8 cellular contexts compared by ENCODE assay signal in the genomic region with DNA sequence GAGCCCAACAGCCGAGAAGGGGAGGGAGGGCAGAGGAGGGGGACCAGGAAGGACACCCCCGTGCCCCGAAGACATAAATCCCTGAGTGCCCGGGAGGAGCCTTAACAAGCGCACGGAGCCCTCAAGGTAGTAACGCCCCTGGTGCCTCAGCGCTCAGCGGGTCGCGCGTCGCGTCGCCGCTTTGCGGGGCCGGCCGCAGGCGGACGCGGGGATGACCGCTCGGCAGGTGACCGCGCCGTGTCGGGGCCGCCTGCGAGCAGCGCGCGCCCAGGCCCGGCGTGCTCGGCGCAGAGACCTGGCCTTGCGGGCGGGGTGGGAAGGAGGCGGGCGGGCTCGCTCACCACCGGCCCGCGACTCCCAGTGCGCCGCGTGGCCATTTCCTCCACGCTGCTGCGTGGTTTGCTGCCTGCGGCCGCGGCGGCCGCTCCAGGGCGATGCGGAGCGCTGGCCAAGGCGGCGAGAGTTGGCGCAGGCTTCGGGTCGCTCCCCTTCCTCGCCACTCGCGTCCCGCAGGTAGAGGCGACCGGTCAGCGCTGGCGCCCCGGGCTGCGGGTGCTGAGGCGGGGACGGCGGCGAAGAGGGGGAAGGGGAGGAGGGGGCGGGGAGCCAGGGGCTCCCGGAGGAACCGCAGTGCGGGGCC. TPM values are rescaled to one million over a fixed set of nuclear protein-coding genes. Genes with fewer than 3 reads are reported as not detected.
A peak's percentile ranks its signal among the peaks of the same experiment; 100 is the strongest.
DNase-seq lines count a peak whose midpoint lies in the region; ATAC-seq and TF ChIP-seq lines count a peak whose summit lies in the region.

No MANE protein-coding gene starts in this region.

- H3K36me3 ChIP-seq in GM23248 (ENCODE audit: low read depth) = no peaks in the 10 kb centered on the region
- no peaks in the 10 kb centered on the region for H3K36me3 ChIP-seq in MM.1S (replicated peaks; ENCODE audit: insufficient read depth, low read length)
- H3K36me3 ChIP-seq in lung (ENCODE audit: control insufficient read depth in 2 of 2, insufficient read depth in 2 of 2, low read length in 2 of 2) = no peaks in the 10 kb centered on the region
- no peaks in the 10 kb centered on the region for H3K36me3 ChIP-seq in tibial nerve

- peaks cover 33% of the 10 kb centered on the region for H3K4me1 Mint-ChIP-seq in dendritic cell treated with granulocyte-macrophage colony-stimulating factor and Interleukin-4, amounts not matched to agents 40 ng/mL and 50 ng/mL, for 4 days (ENCODE audit: low read depth)

- no peak overlapping the region for H3K9ac ChIP-seq in GM23248
- H3K9ac ChIP-seq in MM.1S (ENCODE audit: low read length) = peak overlapping the region; percentile 84

- peak overlapping the region; percentile 12 for H3K4me2 ChIP-seq in GM23248 (ENCODE audit: unreplicated experiment)
- H3K4me2 ChIP-seq in MM.1S (ENCODE audit: low read depth, low read length) = peak overlapping the region; percentile 96

- H3K79me2 ChIP-seq in GM23248 (ENCODE audit: insufficient read depth) (no peaks in the 10 kb centered on the region), MM.1S (ENCODE audit: low read length) (peaks cover 24% of the 10 kb centered on the region)

- no peak overlapping the region for H3K27ac ChIP-seq in GM23248
- peak overlapping the region; percentile 81; the same call in 1 of the 2 replicates for H3K27ac ChIP-seq in MM.1S (ENCODE audit: low read length)
- H3K27ac ChIP-seq in lung (ENCODE audit: low read depth in 1 of 2, low read length in 1 of 2) = peak overlapping the region; percentile 79 to 83
- peak overlapping the region in 3 of 4 donors; percentile 47 to 86 (median 78) for H3K27ac ChIP-seq in tibial nerve

- H2AFZ ChIP-seq in GM23248 = peak overlapping the region; percentile 60
- peak overlapping the region; percentile 91 for H2AFZ ChIP-seq in MM.1S (ENCODE audit: low read length)

- intact Hi-C loops in dendritic cell treated with granulocyte-macrophage colony-stimulating factor and Interleukin-4, amounts not matched to agents 40 ng/mL and 50 ng/mL, for 4 days (cut with micrococcal nuclease) = loop anchor here (2.0 to 10.0 kb wide), 5 partner anchors 27 to 167 kb away; no protein-coding TSS in a partner anchor

- DNase-seq in GM23248 (peak; percentile 11), MM.1S (peak; percentile 44), lung (ENCODE audit: low spot score) (peak; percentile 28), tibial nerve (ENCODE audit: low spot score in 2 of 2) (no peak), NOMO-1 treated with DMSO at 0.1 percent for 48 hours (lab: John Stamatoyannopoulos, UW; ENCODE audit: unreplicated experiment) (no peak), HK-2 (ENCODE audit: unreplicated experiment) (no peak)

- H3K4me3 ChIP-seq in GM23248 = peak overlapping the region; percentile 53
- H3K4me3 ChIP-seq in MM.1S (ENCODE audit: low read length) = peak overlapping the region; percentile 77
- peak overlapping the region; percentile 58 for H3K4me3 ChIP-seq in lung
- H3K4me3 ChIP-seq in tibial nerve = peak overlapping the region; percentile 37 to 76 (median 63)

- TF ChIP-seq CTCF in MM.1S (IDR thresholded peaks at IDR 0.05; ENCODE audit: low read length) = no peak
- TF ChIP-seq CTCF in lung (IDR thresholded peaks at IDR 0.05; ENCODE audit: control extremely low read depth, extremely low read depth) = no peak
- no peak for TF ChIP-seq CTCF in tibial nerve (IDR thresholded peaks at IDR 0.05)

- peaks cover 33% of the 10 kb centered on the region for H3K27me3 ChIP-seq in GM23248 (replicated peaks; ENCODE audit: insufficient read depth)
- no peaks in the 10 kb centered on the region for H3K27me3 ChIP-seq in MM.1S (replicated peaks; ENCODE audit: insufficient read depth, low read length)
- H3K27me3 ChIP-seq in lung (ENCODE audit: control insufficient read depth, insufficient read depth) = no peaks in the 10 kb centered on the region
- peaks cover 0 to 6% of the 10 kb centered on the region in 2 donors for H3K27me3 ChIP-seq in tibial nerve

- H4K20me1 ChIP-seq in GM23248 (ENCODE audit: insufficient read depth) (no peaks in the 10 kb centered on the region), MM.1S (ENCODE audit: insufficient read depth, low read length) (no peaks in the 10 kb centered on the region)

- in situ Hi-C loops in GM23248 (cut with MboI) = no loop called here

- peak overlapping the region; percentile 87 for H3K4me3 Mint-ChIP-seq in dendritic cell treated with granulocyte-macrophage colony-stimulating factor and Interleukin-4, amounts not matched to agents 40 ng/mL and 50 ng/mL, for 4 days

- WGBS in GM23248 (ENCODE audit: low coverage in 1 of 2, low lambda C conversion rate in 2 of 2, missing lambda C conversion rate in 2 of 2), 2 experiments = 2 to 4% methylated on average over 46 to 69 of the region's 81 CpGs
- 1% methylated on average over 44 to 81 of the region's 81 CpGs for WGBS in lung, 2 donors
- 0 to 1% methylated on average over 14 to 66 of the region's 81 CpGs for WGBS in tibial nerve, 2 donors

- H3K9me2 ChIP-seq in GM23248 (ENCODE audit: insufficient read depth) = no peaks in the 10 kb centered on the region
- H3K9me2 ChIP-seq in MM.1S (replicated peaks; ENCODE audit: insufficient read depth, low read length) = no peaks in the 10 kb centered on the region

- H3K9me3 ChIP-seq in GM23248 (ENCODE audit: low read depth) = no peaks in the 10 kb centered on the region
- no peaks in the 10 kb centered on the region for H3K9me3 ChIP-seq in MM.1S (replicated peaks; ENCODE audit: insufficient read depth, low read length)
- H3K9me3 ChIP-seq in lung (ENCODE audit: control insufficient read depth in 2 of 2, insufficient read depth in 1 of 2, low read length in 1 of 2) = peaks cover 0 to 2% of the 10 kb centered on the region in 2 donors
- H3K9me3 ChIP-seq in tibial nerve = no peaks in the 10 kb centered on the region

- no peaks in the 10 kb centered on the region for H3K9me3 Mint-ChIP-seq in dendritic cell treated with granulocyte-macrophage colony-stimulating factor and Interleukin-4, amounts not matched to agents 40 ng/mL and 50 ng/mL, for 4 days

- TF ChIP-seq EP300 in tibial nerve (IDR thresholded peaks at IDR 0.05) = no peak

- H3K27me3 Mint-ChIP-seq in dendritic cell treated with granulocyte-macrophage colony-stimulating factor and Interleukin-4, amounts not matched to agents 40 ng/mL and 50 ng/mL, for 4 days = peaks cover 10% of the 10 kb centered on the region

- peaks cover 6% of the 10 kb centered on the region for H3K36me3 Mint-ChIP-seq in dendritic cell treated with granulocyte-macrophage colony-stimulating factor and Interleukin-4, amounts not matched to agents 40 ng/mL and 50 ng/mL, for 4 days (ENCODE audit: low read depth)

- peak; percentile 21 for ATAC-seq in GM18505 (IDR thresholded peaks at IDR 0.05; ENCODE audit: unreplicated experiment)
- peak; percentile 64 for ATAC-seq in lung (ENCODE audit: insufficient read depth, low FRiP score)

- H3F3A ChIP-seq in GM23248 (ENCODE audit: insufficient read depth) = no peaks in the 10 kb centered on the region
- H3F3A ChIP-seq in MM.1S (ENCODE audit: insufficient read depth, low read length) = peaks cover 25% of the 10 kb centered on the region

- peak overlapping the region; percentile 92 for H3K27ac Mint-ChIP-seq in dendritic cell treated with granulocyte-macrophage colony-stimulating factor and Interleukin-4, amounts not matched to agents 40 ng/mL and 50 ng/mL, for 4 days

- TF ChIP-seq POLR2A in GM18505 (IDR thresholded peaks at IDR 0.05; ENCODE audit: borderline replicate concordance, extremely low read depth, insufficient read depth, insufficient read length) (no peak), tibial nerve (IDR thresholded peaks at IDR 0.05) (no peak)

- no peaks in the 10 kb centered on the region for H3K4me1 ChIP-seq in GM23248 (ENCODE audit: insufficient read depth)
- no peaks in the 10 kb centered on the region for H3K4me1 ChIP-seq in MM.1S (ENCODE audit: low read length)
- H3K4me1 ChIP-seq in lung (ENCODE audit: control insufficient read depth in 2 of 2, insufficient read depth in 2 of 2, low read length in 2 of 2) = peaks cover 0 to 7% of the 10 kb centered on the region in 2 donors
- peaks cover 0 to 23% (median 0%) of the 10 kb centered on the region in 4 donors for H3K4me1 ChIP-seq in tibial nerve

RNA-seq across cellular contexts. Expression of a gene that starts 0.6 kb away (rescaled TPM):
- not detected in 2 replicates for total RNA-seq in GM23248 (2014; rRNA removed; shearing (Covaris generic))
- polyA plus RNA-seq in GM23248 (2016; fragmentation: Nextera tagmentation; extraction: Ambion mirVana) = not detected in 2 replicates
- 10 to 100 TPM in 1 of 2 donors, 1 to 10 TPM in 1; 6.2 to 23.0 TPM for total RNA-seq in lung
- polyA plus RNA-seq in lung = 1 to 10 TPM in 1 of 2 donors, under 1 TPM in 1; 0.61 to 1.4 TPM
- 1 to 10 TPM; 4.0 to 6.0 (median 4.8) TPM for total RNA-seq in tibial nerve

Comparison
In these comparisons a context has a peak if more than half of its experiments do, and no peak if none do; other contexts are left out.
1. DNase-seq: peak in GM23248 (single experiment), MM.1S (single experiment) and lung (single experiment); none in tibial nerve (0 of 2), NOMO-1 treated with DMSO at 0.1 percent for 48 hours (single experiment) and HK-2 (single experiment).
2. Peak in every context shown above with its lines, with median percentiles within 50 percentile points of each other: H3K4me3 ChIP-seq.